In the genomic region with DNA sequence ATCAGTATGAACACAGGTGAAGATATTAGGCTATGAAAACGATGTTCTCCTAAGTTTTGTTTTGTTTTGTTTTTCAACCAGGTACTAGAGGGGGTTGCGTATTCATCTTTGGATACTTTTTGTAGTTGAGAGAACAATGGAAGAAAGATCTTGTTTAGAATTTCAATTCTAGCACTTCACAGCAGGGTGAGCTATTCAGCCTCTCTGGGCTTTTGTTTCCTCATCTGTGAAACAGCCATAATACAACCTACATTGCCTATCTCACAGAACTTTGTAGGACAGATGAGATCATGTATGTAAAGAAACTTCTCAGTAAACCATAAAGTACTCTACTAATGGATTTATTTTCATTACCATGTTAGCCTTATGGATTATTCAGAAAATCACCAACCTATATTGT, we compare ENCODE assay signal across 17 cellular contexts.
DNase-seq lines count a peak whose midpoint lies in the region; ATAC-seq, FAIRE-seq and TF ChIP-seq lines count a peak whose summit lies in the region.
"Had no signal": no experiment of that assay in that cellular context is flagged by ENCODE, and none has a peak within 500 bp of the region (broad histone marks: within the 10 kb centered on the region; RNA-seq: fewer than 3 reads in every experiment).

No MANE protein-coding gene starts in this region.

- no peaks in the 10 kb centered on the region for H3K4me1 Mint-ChIP-seq in CD4-positive, alpha-beta T cell (ENCODE audit: low read depth)
- H3K4me1 Mint-ChIP-seq: activated T-helper 17 cell treated with anti-CD3 and anti-CD28 coated beads, Interleukin-2, amount 50 U/mL, for 72 hours had no signal

- FAIRE-seq in bronchial epithelial cell (lab: Jason Lieb, UNC) (no peak), H54 (lab: Jason Lieb, UNC) (no peak)
- FAIRE-seq: GM12891 had no signal

- H3K4me3 Mint-ChIP-seq in CD4-positive, alpha-beta T cell: no peak overlapping the region
- H3K4me3 Mint-ChIP-seq: activated T-helper 17 cell treated with anti-CD3 and anti-CD28 coated beads, Interleukin-2, amount 50 U/mL, for 72 hours had no signal

- no peak for DNase-seq in AG09309 (ENCODE audit: low read depth)
- no peak for DNase-seq in LNCaP clone FGC (ENCODE audit: low read depth)
- DNase-seq in bronchial epithelial cell (ENCODE audit: low read depth): peak; percentile 10
- DNase-seq in CD4-positive, alpha-beta T cell: no peak
- no peak for DNase-seq in H54 (ENCODE audit: insufficient read length, low spot score)
- DNase-seq in effector CD8-positive, alpha-beta T cell (lab: John Stamatoyannopoulos, UW): no peak
- DNase-seq in activated CD4-positive, CD25-positive, alpha-beta regulatory T cell treated with anti-CD3 and anti-CD28 coated beads, Interleukin-2, amount 50 U/mL, for 72 hours: no peak
- DNase-seq: DMS79 treated with DMSO at 0.1 percent for 48 hours, NCI-H2107 had no signal

- TF ChIP-seq CTCF in AG09309 (IDR thresholded peaks at IDR 0.05; ENCODE audit: control insufficient read depth, insufficient read depth, low read depth, low read length, missing control alignments): peak; percentile 16
- peak; percentile 21; the same call in 1 of the 3 replicates for TF ChIP-seq CTCF in GM12872 (IDR thresholded peaks at IDR 0.05; ENCODE audit: insufficient read depth, low read depth, low read length)
- TF ChIP-seq CTCF in LNCaP clone FGC (IDR thresholded peaks at IDR 0.05; ENCODE audit: control insufficient read depth, extremely low read depth, insufficient read depth): peak; percentile 21; the same call in 1 of the 2 replicates
- TF ChIP-seq CTCF in bronchial epithelial cell (IDR thresholded peaks at IDR 0.05; ENCODE audit: insufficient read depth, low read length, severe bottlenecking): peak; percentile 3
- TF ChIP-seq CTCF in CD4-positive, alpha-beta T cell (IDR thresholded peaks at IDR 0.05): no peak

- CTCF ChIA-PET in CD4-positive, alpha-beta T cell (lab: Charles Lee): no interaction called here

- H3K27ac Mint-ChIP-seq in CD4-positive, alpha-beta T cell: no peak overlapping the region
- H3K27ac Mint-ChIP-seq: activated T-helper 17 cell treated with anti-CD3 and anti-CD28 coated beads, Interleukin-2, amount 50 U/mL, for 72 hours had no signal

- H3K4me3 ChIP-seq in AG09309 (ENCODE audit: control insufficient read depth, low read depth, low read length): no peak overlapping the region
- no peak overlapping the region for H3K4me3 ChIP-seq in LNCaP clone FGC (ENCODE audit: low read depth, low read length)
- no peak overlapping the region for H3K4me3 ChIP-seq in bronchial epithelial cell (ENCODE audit: low read depth, low read length)
- H3K4me3 ChIP-seq: ascending aorta, BLaER1, SJSA1, vagina had no signal

- no peaks in the 10 kb centered on the region for H3K27me3 Mint-ChIP-seq in CD4-positive, alpha-beta T cell
- H3K27me3 Mint-ChIP-seq: activated T-helper 17 cell treated with anti-CD3 and anti-CD28 coated beads, Interleukin-2, amount 50 U/mL, for 72 hours had no signal

- ATAC-seq in CD4-positive, alpha-beta T cell (ENCODE audit: poor library complexity): no peak
- ATAC-seq: activated T-helper 17 cell treated with anti-CD3 and anti-CD28 coated beads, Interleukin-2, amount 50 U/mL, for 72 hours had no signal

- no peak for TF ChIP-seq POLR2A in H54 (IDR thresholded peaks at IDR 0.05; ENCODE audit: low read depth, low read length)

- peaks cover 17% of the 10 kb centered on the region for H3K36me3 Mint-ChIP-seq in CD4-positive, alpha-beta T cell (ENCODE audit: low read depth)

- intact Hi-C loops in CD4-positive, alpha-beta T cell (cut with DNase I, micrococcal nuclease): no loop called here

- POLR2A ChIA-PET in CD4-positive, alpha-beta T cell (lab: Charles Lee): no interaction called here

- no peaks in the 10 kb centered on the region for H3K27me3 ChIP-seq in bronchial epithelial cell (ENCODE audit: control insufficient read depth, insufficient read depth, low read length)
- H3K27me3 ChIP-seq in CD4-positive, alpha-beta T cell (ENCODE audit: control insufficient read depth, insufficient read depth, low read length): no peaks in the 10 kb centered on the region
- H3K27me3 ChIP-seq: ascending aorta, BLaER1, SJSA1, vagina had no signal

- H3K9me3 Mint-ChIP-seq in CD4-positive, alpha-beta T cell: no peaks in the 10 kb centered on the region
- H3K9me3 Mint-ChIP-seq: activated T-helper 17 cell treated with anti-CD3 and anti-CD28 coated beads, Interleukin-2, amount 50 U/mL, for 72 hours had no signal

- no peaks in the 10 kb centered on the region for H3K36me3 ChIP-seq in bronchial epithelial cell (ENCODE audit: control insufficient read depth, insufficient read depth, low read length)
- H3K36me3 ChIP-seq: BLaER1, SJSA1 had no signal

- H3K9me3 ChIP-seq in CD4-positive, alpha-beta T cell (ENCODE audit: control insufficient read depth, low read length): no peaks in the 10 kb centered on the region
- H3K9me3 ChIP-seq: ascending aorta, BLaER1, SJSA1, vagina had no signal

- H3K27ac ChIP-seq in CD4-positive, alpha-beta T cell (ENCODE audit: low read depth, low read length): no peak overlapping the region
- H3K27ac ChIP-seq: ascending aorta, BLaER1, HL-60, SJSA1, vagina had no signal
